In genomic region chr2:40131061-40131704, GRCh38 we compare ENCODE assay signal across 17 cellular contexts.
DNase-seq lines count a peak whose midpoint lies in the region; ATAC-seq, FAIRE-seq and TF ChIP-seq lines count a peak whose summit lies in the region.
"Had no signal": no experiment of that assay in that cellular context is flagged by ENCODE, and none has a peak within 500 bp of the region (broad histone marks: within the 10 kb centered on the region; RNA-seq: fewer than 3 reads in every experiment).

No MANE protein-coding gene starts in this region.

- no peak overlapping the region for H2AFZ ChIP-seq in HepG2 (ENCODE audit: low read length)

- no peak for ATAC-seq in HepG2
- no peak for ATAC-seq in right lobe of liver

- H3K9ac ChIP-seq in HepG2 (ENCODE audit: insufficient read depth, low read depth, low read length), result no peak overlapping the region

- POLR2A ChIA-PET in HepG2 (lab: Yijun Ruan, JAX), result no interaction called here

- TF ChIP-seq EP300 in HepG2 (IDR thresholded peaks at IDR 0.05; ENCODE audit: low read depth in 2 of 2, low read length in 2 of 2) (no peak), HepG2 (CRISPR knock-in tag; IDR thresholded peaks at IDR 0.05; ENCODE audit: borderline replicate concordance) (no peak)

- no TSS peak for BruUV-seq in HepG2 (replicated peaks; lab: Mats Ljungman, UMichigan)

- intact Hi-C loops in HepG2 (cut with micrococcal nuclease; ENCODE audit: unreplicated experiment) (no loop called here), right lobe of liver (cut with DNase I) (no loop called here)

- no peak for FAIRE-seq in HepG2 (lab: Jason Lieb, UNC)

- no peaks in the 10 kb centered on the region for H3K4me1 ChIP-seq in HepG2 (ENCODE audit: insufficient read depth, low read length)
- no peaks in the 10 kb centered on the region for H3K4me1 ChIP-seq in right lobe of liver
- H3K4me1 ChIP-seq in right atrium auricular region, result peaks cover 0 to 35% of the 10 kb centered on the region in 2 donors
- H3K4me1 ChIP-seq: Peyer's patch had no signal

- TF ChIP-seq CTCF in HepG2 (CRISPR knock-in tag; IDR thresholded peaks at IDR 0.05), result no peak
- TF ChIP-seq CTCF in right lobe of liver (IDR thresholded peaks at IDR 0.05), result no peak
- no peak for TF ChIP-seq CTCF in right atrium auricular region (IDR thresholded peaks at IDR 0.05)

- no peaks in the 10 kb centered on the region for H3K9me3 ChIP-seq in HepG2 (ENCODE audit: low read length)
- H3K9me3 ChIP-seq in right lobe of liver, result no peaks in the 10 kb centered on the region
- H3K9me3 ChIP-seq in right atrium auricular region, result no peaks in the 10 kb centered on the region
- H3K9me3 ChIP-seq: Peyer's patch, SJSA1 had no signal

- H3K36me3 ChIP-seq in HepG2 (replicated peaks in 1 of 2; ENCODE audit: control insufficient read depth in 1 of 2, insufficient read depth in 2 of 2, low read length in 2 of 2) (no peaks in the 10 kb centered on the region), right lobe of liver (no peaks in the 10 kb centered on the region), right atrium auricular region (no peaks in the 10 kb centered on the region)
- H3K36me3 ChIP-seq: Peyer's patch, SJSA1 had no signal

- CTCF ChIA-PET in HepG2 (lab: Yijun Ruan, JAX; ENCODE audit: low intra/inter-chr PET ratio, low total read pairs), result no interaction called here

- H3K4me2 ChIP-seq in HepG2 (ENCODE audit: low read depth, low read length), result no peak overlapping the region

- no peak for TF ChIP-seq RAD21 in HepG2 (CRISPR knock-in tag; IDR thresholded peaks at IDR 0.05)

- H3K27ac ChIP-seq in HepG2 (ENCODE audit: extremely low read length, insufficient read depth, low read length) (no peak overlapping the region), right lobe of liver (no peak overlapping the region), right atrium auricular region (peak overlapping the region; percentile 75 to 76)
- H3K27ac ChIP-seq: Peyer's patch, SJSA1 had no signal

- DNase-seq in HepG2 (ENCODE audit: low spot score) (no peak), right lobe of liver (no peak), right atrium auricular region (ENCODE audit: low spot score) (no peak), putamen (ENCODE audit: low spot score) (peak; percentile 12), GF-D8 (lab: John Stamatoyannopoulos, UW) (no peak), NCI-H524 (lab: John Stamatoyannopoulos, UW) (no peak)
- no peak for DNase-seq in NK-92 treated with Interleukin-12 subunit alpha and Interleukin-12 subunit beta, amount 100 ng/mL, for 24 hours (lab: John Stamatoyannopoulos, UW)
- DNase-seq: EL, KG1, NCI-H1092 treated with DMSO at 0.1 percent for 48 hours, NCI-H1436 treated with DMSO at 0.1 percent for 48 hours, NCI-H1930, NCI-H2227 treated with DMSO at 0.1 percent for 48 hours, NCI-H510A, NCI-H748 treated with DMSO at 0.1 percent for 48 hours, Peyer's patch had no signal

- H3K79me2 ChIP-seq in HepG2 (ENCODE audit: insufficient read depth, low read length), result no peaks in the 10 kb centered on the region

- in situ Hi-C loops in HepG2 (cut with HindIII; ENCODE audit: extremely low pct_ligation_motif_present, low pct_unique_long_range_greater_than_20kb), result no loop called here

- TF ChIP-seq POLR2A in HepG2 (IDR thresholded peaks at IDR 0.05; ENCODE audit: insufficient read depth in 1 of 2, low read depth in 2 of 2, low read length in 2 of 2) (no peak), right lobe of liver (IDR thresholded peaks at IDR 0.05) (no peak)

- H3K27me3 ChIP-seq in HepG2 (ENCODE audit: control insufficient read depth in 1 of 2, insufficient read depth in 2 of 2, low read length in 2 of 2) (no peaks in the 10 kb centered on the region), right lobe of liver (no peaks in the 10 kb centered on the region), right atrium auricular region (no peaks in the 10 kb centered on the region)
- H3K27me3 ChIP-seq: Peyer's patch, SJSA1 had no signal

- 5% methylated on average over 4 of the region's 4 CpGs for WGBS in HepG2 (ENCODE audit: low lambda C conversion rate)
- WGBS in right lobe of liver (ENCODE audit: insufficient coverage, low coverage, low lambda C conversion rate, missing lambda C conversion rate), result 66% methylated on average over 3 of the region's 4 CpGs

- H3K4me3 ChIP-seq in HepG2 (replicated peaks in 1 of 3; ENCODE audit: insufficient read depth in 1 of 3, low read depth in 2 of 3, low read length in 3 of 3) (no peak overlapping the region), right lobe of liver (no peak overlapping the region), right atrium auricular region (no peak overlapping the region)
- H3K4me3 ChIP-seq: Peyer's patch, SJSA1 had no signal

- no peaks in the 10 kb centered on the region for H4K20me1 ChIP-seq in HepG2 (ENCODE audit: insufficient read depth, low read length)

TF ChIP-seq in HepG2, 621 proteins besides CTCF, POLR2A, EP300 and RAD21:
- TF ChIP-seq MAFF (IDR thresholded peaks at IDR 0.05; ENCODE audit: low read depth, low read length) (peak; percentile 82), GLI4 (CRISPR knock-in tag; IDR thresholded peaks at IDR 0.05; ENCODE audit: borderline replicate concordance) (no peak), ARHGAP35 (CRISPR knock-in tag; IDR thresholded peaks at IDR 0.05; ENCODE audit: borderline replicate concordance) (no peak), MAFK (conservative IDR thresholded peaks at IDR 0.05 in 1 of 2, IDR thresholded peaks at IDR 0.05 in 1 of 2; ENCODE audit: low read length in 2 of 2) (peak; percentile 87 to 88), NR2C2 (CRISPR knock-in tag; IDR thresholded peaks at IDR 0.05; ENCODE audit: borderline replicate concordance) (no peak), ESRRA (CRISPR knock-in tag; IDR thresholded peaks at IDR 0.05; ENCODE audit: low read depth) (no peak), SRF (IDR thresholded peaks at IDR 0.05; ENCODE audit: low read depth, low read length) (no peak)
- TF ChIP-seq, protein P1, sequence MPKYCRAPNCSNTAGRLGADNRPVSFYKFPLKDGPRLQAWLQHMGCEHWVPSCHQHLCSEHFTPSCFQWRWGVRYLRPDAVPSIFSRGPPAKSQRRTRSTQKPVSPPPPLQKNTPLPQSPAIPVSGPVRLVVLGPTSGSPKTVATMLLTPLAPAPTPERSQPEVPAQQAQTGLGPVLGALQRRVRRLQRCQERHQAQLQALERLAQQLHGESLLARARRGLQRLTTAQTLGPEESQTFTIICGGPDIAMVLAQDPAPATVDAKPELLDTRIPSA (CRISPR knock-in tag; IDR thresholded peaks at IDR 0.05; ENCODE audit: borderline replicate concordance), result no peak
- TF ChIP-seq, protein P2, sequence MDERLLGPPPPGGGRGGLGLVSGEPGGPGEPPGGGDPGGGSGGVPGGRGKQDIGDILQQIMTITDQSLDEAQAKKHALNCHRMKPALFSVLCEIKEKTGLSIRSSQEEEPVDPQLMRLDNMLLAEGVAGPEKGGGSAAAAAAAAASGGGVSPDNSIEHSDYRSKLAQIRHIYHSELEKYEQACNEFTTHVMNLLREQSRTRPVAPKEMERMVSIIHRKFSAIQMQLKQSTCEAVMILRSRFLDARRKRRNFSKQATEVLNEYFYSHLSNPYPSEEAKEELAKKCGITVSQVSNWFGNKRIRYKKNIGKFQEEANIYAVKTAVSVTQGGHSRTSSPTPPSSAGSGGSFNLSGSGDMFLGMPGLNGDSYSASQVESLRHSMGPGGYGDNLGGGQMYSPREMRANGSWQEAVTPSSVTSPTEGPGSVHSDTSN (CRISPR knock-in tag; IDR thresholded peaks at IDR 0.05), result no peak

Comparison
In these comparisons a context has a peak if more than half of its experiments do, and no peak if none do; other contexts are left out.
1. H3K27ac ChIP-seq: peak in right atrium auricular region (2 of 2); none in HepG2 (single experiment) and right lobe of liver (0 of 3).